ENCODE assay signal across 34 cellular contexts in the genomic region with DNA sequence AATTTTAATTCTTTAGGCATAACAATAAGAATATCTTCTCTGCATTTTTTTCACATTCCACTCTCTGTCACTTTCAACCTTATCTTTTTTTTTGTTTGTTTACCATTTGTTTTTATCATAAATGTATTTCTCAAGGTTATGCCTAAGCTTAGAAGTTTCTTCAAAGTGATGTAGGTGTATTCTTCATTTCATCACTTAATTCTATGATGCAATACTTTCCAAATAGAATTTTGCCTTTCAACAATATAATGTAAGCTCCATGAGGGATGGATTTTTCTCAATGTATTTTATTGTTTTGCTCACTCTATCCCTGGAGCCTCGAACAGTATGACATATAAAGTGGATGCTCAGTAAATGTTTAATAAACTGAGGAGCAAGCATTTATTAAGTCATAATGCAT.
"Had no signal": no experiment of that assay in that cellular context is flagged by ENCODE, and none has a peak within 500 bp of the region (broad histone marks: within the 10 kb centered on the region; RNA-seq: fewer than 3 reads in every experiment).

No MANE protein-coding gene starts in this region.

- H3K27me3 ChIP-seq: MG63 had no signal

- H3K9me3 ChIP-seq: MG63 had no signal

- H3K36me3 ChIP-seq: MG63 had no signal

- H3K4me3 ChIP-seq: MG63 had no signal

- DNase-seq: Karpas-422, Kasumi-1, MG63, MM.1S, MV-4-11, NCI-H1048, NCI-H1092, NCI-H1092 treated with DMSO at 0.1 percent for 48 hours, NCI-H1105, NCI-H1105 treated with DMSO at 0.1 percent for 48 hours, NCI-H1417, NCI-H1417 treated with DMSO at 0.1 percent for 48 hours, NCI-H1436, NCI-H1436 treated with DMSO at 0.1 percent for 48 hours, NCI-H146, NCI-H1694, NCI-H1694 treated with DMSO at 0.1 percent for 48 hours, NCI-H187, NCI-H187 treated with DMSO at 0.1 percent for 48 hours, NCI-H1930, NCI-H2029, NCI-H2029 treated with DMSO at 0.1 percent for 48 hours, NCI-H2081, NCI-H2081 treated with DMSO at 0.1 percent for 48 hours, NCI-H2107, NCI-H2171, NCI-H2171 treated with DMSO at 0.1 percent for 48 hours, NCI-H2227 treated with DMSO at 0.1 percent for 48 hours, NCI-H226, NCI-H345, NCI-H446, NCI-H446 treated with DMSO at 0.1 percent for 48 hours, NCI-H510A, NCI-H510A treated with DMSO at 0.1 percent for 48 hours had no signal
